In genomic region chr5:175469916-175470315, GRCh38 we compare ENCODE assay signal across 1 cellular context.
TF ChIP-seq lines count a peak whose summit lies in the region.

No MANE protein-coding gene starts in this region.

TF ChIP-seq in GM23338, 12 proteins besides CTCF, POLR2A, EP300 and RAD21 (continued from another document):
- TF ChIP-seq REST (IDR thresholded peaks at IDR 0.05; ENCODE audit: unreplicated experiment) (no peak), POLR2AphosphoS5 (IDR thresholded peaks at IDR 0.05; ENCODE audit: low read depth) (no peak)
